Comparison of ENCODE assay signal across 17 cellular contexts in genomic region chr14:77268989-77269595, GRCh38. TPM values are rescaled to one million over a fixed set of nuclear protein-coding genes. Genes with fewer than 3 reads are reported as not detected.
DNase-seq lines count a peak whose midpoint lies in the region; ATAC-seq and TF ChIP-seq lines count a peak whose summit lies in the region.
"Had no signal": no experiment of that assay in that cellular context is flagged by ENCODE, and none has a peak within 500 bp of the region (broad histone marks: within the 10 kb centered on the region; RNA-seq: fewer than 3 reads in every experiment).

No MANE protein-coding gene starts in this region.

- intact Hi-C loops in OCI-LY7 (cut with micrococcal nuclease; ENCODE audit: unreplicated experiment) = no loop called here

- POLR2A ChIA-PET in OCI-LY7 (lab: Charles Lee) = interaction anchor here (0.8 kb wide), 1 partner anchor 14 kb away, joined by 4 read pairs; no protein-coding TSS in a partner anchor

- DNase-seq in COR-L47 (lab: John Stamatoyannopoulos, UW) = peak; percentile 43
- DNase-seq in NCI-H1105 treated with DMSO at 0.1 percent for 48 hours (lab: John Stamatoyannopoulos, UW) = peak; percentile 92
- DNase-seq in OCI-LY7 (ENCODE audit: low spot score) = peak; percentile 6
- peak; percentile 37 for DNase-seq in kidney tubule cell (ENCODE audit: low spot score)
- DNase-seq in iPS-NIHi7 (ENCODE audit: extremely low spot score) = no peak
- DNase-seq in progenitor cell of endocrine pancreas (ENCODE audit: low spot score, unreplicated experiment) = no peak
- DNase-seq in activated CD4-positive, alpha-beta T cell treated with anti-CD3 and anti-CD28 coated beads for 48 hours = no peak
- DNase-seq: activated CD4-positive, alpha-beta memory T cell treated with anti-CD3 and anti-CD28 coated beads, Interleukin-2, amount 10 ng/mL, durations not matched to agents 7 days and 5 days; islet precursor cell; KBM-7; mucosa of descending colon; NCI-H2029 treated with DMSO at 0.1 percent for 48 hours; tibial artery had no signal

- peaks cover 3% of the 10 kb centered on the region for H3K4me1 Mint-ChIP-seq in progenitor cell of endocrine pancreas (ENCODE audit: low read depth)
- H3K4me1 Mint-ChIP-seq: activated T-helper 17 cell treated with anti-CD3 and anti-CD28 coated beads, Interleukin-2, amount 50 U/mL, for 72 hours had no signal

- H3K4me1 ChIP-seq in OCI-LY7 (ENCODE audit: insufficient read depth, low read length, poor library complexity, severe bottlenecking) = peaks cover 7% of the 10 kb centered on the region
- H3K4me1 ChIP-seq: parathyroid adenoma had no signal

- H4K20me1 ChIP-seq in OCI-LY7 (ENCODE audit: insufficient read depth, low read length) = no peaks in the 10 kb centered on the region

- no peak overlapping the region for H3K4me2 ChIP-seq in OCI-LY7 (ENCODE audit: low read length)

- TF ChIP-seq CTCF in OCI-LY7 (conservative IDR thresholded peaks at IDR 0.05; ENCODE audit: low read length) (no peak), progenitor cell of endocrine pancreas (IDR thresholded peaks at IDR 0.05; ENCODE audit: unreplicated experiment) (no peak)

- no peaks in the 10 kb centered on the region for H3K79me2 ChIP-seq in OCI-LY7 (ENCODE audit: insufficient read depth, low read depth, low read length)
- H3K79me2 ChIP-seq: parathyroid adenoma had no signal

- no peak overlapping the region for H3K27ac Mint-ChIP-seq in progenitor cell of endocrine pancreas
- H3K27ac Mint-ChIP-seq: activated CD4-positive, alpha-beta memory T cell treated with anti-CD3 and anti-CD28 coated beads, Interleukin-2, amount 10 ng/mL, durations not matched to agents 7 days and 5 days; activated T-helper 17 cell treated with anti-CD3 and anti-CD28 coated beads, Interleukin-2, amount 50 U/mL, for 72 hours had no signal

- no peak for ATAC-seq in HG02938 (IDR thresholded peaks at IDR 0.05; ENCODE audit: unreplicated experiment)
- ATAC-seq: activated T-helper 17 cell treated with anti-CD3 and anti-CD28 coated beads, Interleukin-2, amount 50 U/mL, for 72 hours; mucosa of descending colon had no signal

- no peaks in the 10 kb centered on the region for H3K36me3 ChIP-seq in OCI-LY7 (ENCODE audit: insufficient read depth, low read length)
- H3K36me3 ChIP-seq: tibial artery had no signal

- H3K9me2 ChIP-seq in OCI-LY7 (ENCODE audit: insufficient read depth, low read length) = no peaks in the 10 kb centered on the region

- H3K4me3 ChIP-seq in OCI-LY7 (ENCODE audit: low read depth, low read length, poor library complexity, severe bottlenecking) = no peak overlapping the region
- H3K4me3 ChIP-seq: mucosa of descending colon, tibial artery had no signal

- H3K27ac ChIP-seq in OCI-LY7 (ENCODE audit: low read depth, low read length, poor library complexity, severe bottlenecking) = no peak overlapping the region
- H3K27ac ChIP-seq: parathyroid adenoma, tibial artery had no signal

- H3K27me3 Mint-ChIP-seq in progenitor cell of endocrine pancreas = peaks cover 59% of the 10 kb centered on the region

- H3K9me3 ChIP-seq in OCI-LY7 (ENCODE audit: low read length) = no peaks in the 10 kb centered on the region

- BruUV-seq in OCI-LY7 (replicated peaks; lab: Mats Ljungman, UMichigan) = no TSS peak

- no peak overlapping the region for H3K4me3 Mint-ChIP-seq in progenitor cell of endocrine pancreas (ENCODE audit: low read depth)
- H3K4me3 Mint-ChIP-seq: activated CD4-positive, alpha-beta memory T cell treated with anti-CD3 and anti-CD28 coated beads, Interleukin-2, amount 10 ng/mL, durations not matched to agents 7 days and 5 days; activated T-helper 17 cell treated with anti-CD3 and anti-CD28 coated beads, Interleukin-2, amount 50 U/mL, for 72 hours had no signal

- H2AFZ ChIP-seq in OCI-LY7 (ENCODE audit: low read length) = no peak overlapping the region
- H2AFZ ChIP-seq: parathyroid adenoma had no signal

- peaks cover 1% of the 10 kb centered on the region for H3K36me3 Mint-ChIP-seq in progenitor cell of endocrine pancreas (ENCODE audit: insufficient read depth)

- CTCF ChIA-PET in OCI-LY7 (lab: Charles Lee; ENCODE audit: unreplicated experiment) = interaction anchor here (0.7 kb wide), 1 partner anchor 653 kb away, joined by 3 read pairs; no protein-coding TSS in a partner anchor

- H3K9me3 Mint-ChIP-seq in progenitor cell of endocrine pancreas (ENCODE audit: low read depth) = no peaks in the 10 kb centered on the region

RNA-seq across cellular contexts. Expression of gene NGB, which starts 1.9 kb away (rescaled TPM):
- not detected in 2 replicates for total RNA-seq in OCI-LY7 (2014; rRNA removed; shearing (Covaris generic))
- total RNA-seq in OCI-LY7 (2022) (not detected in 2 replicates), progenitor cell of endocrine pancreas (not detected in 2 replicates)
- total RNA-seq: activated CD4-positive, alpha-beta memory T cell treated with anti-CD3 and anti-CD28 coated beads, Interleukin-2, amount 10 ng/mL, durations not matched to agents 7 days and 5 days; activated T-helper 17 cell treated with anti-CD3 and anti-CD28 coated beads, Interleukin-2, amount 50 U/mL, for 72 hours; aorta had no signal

RNA-seq across cellular contexts. Expression of gene POMT2, which starts 51.6 kb away (rescaled TPM):
- total RNA-seq in OCI-LY7 (2014; rRNA removed; shearing (Covaris generic)) = 5.9 and 8.2 TPM in 2 replicates
- total RNA-seq in OCI-LY7 (2022) = 28.3 and 31.4 TPM in 2 replicates
- total RNA-seq in progenitor cell of endocrine pancreas = 65.5 and 66.9 TPM in 2 replicates

RNA-seq across cellular contexts. Expression of gene GSTZ1, which starts 51.7 kb away (rescaled TPM):
- 39.9 and 43.0 TPM in 2 replicates for total RNA-seq in OCI-LY7 (2014; rRNA removed; shearing (Covaris generic))
- 53.6 and 55.6 TPM in 2 replicates for total RNA-seq in OCI-LY7 (2022)
- 29.0 and 31.2 TPM in 2 replicates for total RNA-seq in progenitor cell of endocrine pancreas

Comparison
In these comparisons a context has a peak if more than half of its experiments do, and no peak if none do; other contexts are left out.
1. DNase-seq: peak in COR-L47 (single experiment), NCI-H1105 treated with DMSO at 0.1 percent for 48 hours (single experiment), OCI-LY7 (single experiment) and kidney tubule cell (single experiment); none in iPS-NIHi7 (single experiment), progenitor cell of endocrine pancreas (single experiment) and activated CD4-positive, alpha-beta T cell treated with anti-CD3 and anti-CD28 coated beads for 48 hours (single experiment).